10 cellular contexts compared by ENCODE assay signal in the genomic region with DNA sequence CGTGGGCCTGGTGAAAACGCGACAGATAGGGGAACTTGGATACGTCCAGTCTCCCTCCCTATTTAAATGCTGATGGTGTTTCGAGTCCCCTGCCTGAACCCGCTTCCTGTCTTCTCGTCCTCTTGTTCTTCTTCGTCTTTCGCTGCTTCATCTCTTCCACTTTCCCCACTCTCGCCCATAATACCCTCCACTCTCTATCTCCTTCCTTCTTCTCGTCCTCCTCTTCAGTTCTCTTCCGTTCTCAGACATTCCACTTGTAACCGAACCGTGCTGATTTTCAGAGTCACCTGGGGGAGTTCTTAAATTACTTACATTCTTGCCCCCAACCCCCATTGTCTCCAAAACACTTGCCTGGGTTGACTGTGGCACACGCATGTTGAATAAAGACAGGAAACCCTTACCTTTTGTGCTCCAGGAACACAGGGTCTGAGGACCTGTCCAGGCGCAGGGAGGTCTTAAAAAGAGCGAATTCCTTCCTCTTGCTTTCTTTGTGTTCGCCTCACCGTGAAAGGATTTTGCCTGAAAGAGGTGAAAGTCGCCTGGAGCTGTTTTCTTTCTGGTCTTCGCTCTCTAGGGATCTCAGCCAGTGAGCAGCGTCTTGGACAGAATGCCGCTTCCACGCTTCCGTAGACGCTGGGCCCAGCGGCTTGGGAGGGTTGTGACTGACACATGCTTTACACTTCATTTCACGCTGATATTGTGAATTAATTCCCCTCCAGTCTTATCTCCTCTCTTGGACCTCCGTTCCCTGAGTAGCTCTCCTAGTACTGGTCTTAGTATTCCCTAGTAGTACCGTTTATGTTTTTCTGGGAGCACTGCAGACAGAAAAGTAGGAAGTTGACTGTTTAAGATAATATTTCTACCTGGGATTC.
A peak's percentile ranks its signal among the peaks of the same experiment; 100 is the strongest.
DNase-seq lines count a peak whose midpoint lies in the region; ATAC-seq and TF ChIP-seq lines count a peak whose summit lies in the region.
"Had no signal": no experiment of that assay in that cellular context is flagged by ENCODE, and none has a peak within 500 bp of the region (broad histone marks: within the 10 kb centered on the region; RNA-seq: fewer than 3 reads in every experiment).

No MANE protein-coding gene starts in this region.

- H3K9me3 Mint-ChIP-seq in activated CD8-positive, alpha-beta T cell treated with anti-CD3 and anti-CD28 coated beads, Interleukin-2, amount 10 ng/mL, durations not matched to agents 7 days and 5 days (ENCODE audit: insufficient read depth): peaks cover 21% of the 10 kb centered on the region
- peaks cover 11% of the 10 kb centered on the region for H3K9me3 Mint-ChIP-seq in type B pancreatic cell

- H3K4me3 Mint-ChIP-seq in activated CD8-positive, alpha-beta T cell treated with anti-CD3 and anti-CD28 coated beads, Interleukin-2, amount 10 ng/mL, durations not matched to agents 7 days and 5 days: peak overlapping the region; percentile 41
- peak overlapping the region; percentile 91 for H3K4me3 Mint-ChIP-seq in type B pancreatic cell

- DNase-seq in left ventricle myocardium inferior (no peak), heart right ventricle (no peak), type B pancreatic cell (ENCODE audit: extremely low spot score, unreplicated experiment) (no peak), KG1 (lab: John Stamatoyannopoulos, UW) (no peak), ureter (ENCODE audit: low spot score) (no peak), amniotic stem cell (lab: John Stamatoyannopoulos, UW) (no peak)
- DNase-seq in activated CD8-positive, alpha-beta T cell treated with anti-CD3 and anti-CD28 coated beads, Interleukin-2, amount 10 ng/mL, durations not matched to agents 7 days and 5 days: no peak
- DNase-seq: GDM1, GOT3 had no signal

- peaks cover 26% of the 10 kb centered on the region for H3K9me3 ChIP-seq in left ventricle myocardium inferior (replicated peaks)
- H3K9me3 ChIP-seq in heart right ventricle: peaks cover 0 to 34% (median 10%) of the 10 kb centered on the region in 11 donors
- peaks cover 8% of the 10 kb centered on the region for H3K9me3 ChIP-seq in iPS-18a (ENCODE audit: control insufficient read depth, low read depth, low read length)

- POLR2A ChIA-PET in activated CD8-positive, alpha-beta T cell treated with anti-CD3 and anti-CD28 coated beads, Interleukin-2, amount 10 ng/mL, durations not matched to agents 7 days and 5 days (lab: Charles Lee): interaction anchor here (0.8 kb wide), 1 partner anchor 238 kb away, joined by 3 read pairs; no protein-coding TSS in a partner anchor

- ATAC-seq in heart right ventricle: no peak
- ATAC-seq in activated CD8-positive, alpha-beta T cell treated with anti-CD3 and anti-CD28 coated beads, Interleukin-2, amount 10 ng/mL, durations not matched to agents 7 days and 5 days: no peak

- H3K27ac ChIP-seq in left ventricle myocardium inferior (replicated peaks) (no peak overlapping the region), heart right ventricle (no peak overlapping the region), iPS-18a (ENCODE audit: low read length) (peak overlapping the region; percentile 18)

- peaks cover 76% of the 10 kb centered on the region for H3K27me3 ChIP-seq in left ventricle myocardium inferior (ENCODE audit: low read depth)
- H3K27me3 ChIP-seq in heart right ventricle: peaks cover 0 to 77% (median 45%) of the 10 kb centered on the region in 7 donors
- H3K27me3 ChIP-seq in iPS-18a (ENCODE audit: control insufficient read depth, insufficient read depth, low read length): no peaks in the 10 kb centered on the region

- peaks cover 7% of the 10 kb centered on the region for H3K36me3 Mint-ChIP-seq in activated CD8-positive, alpha-beta T cell treated with anti-CD3 and anti-CD28 coated beads, Interleukin-2, amount 10 ng/mL, durations not matched to agents 7 days and 5 days (ENCODE audit: low read depth)
- H3K36me3 Mint-ChIP-seq in type B pancreatic cell: no peaks in the 10 kb centered on the region

- CTCF ChIA-PET in activated CD8-positive, alpha-beta T cell treated with anti-CD3 and anti-CD28 coated beads, Interleukin-2, amount 10 ng/mL, durations not matched to agents 7 days and 5 days (lab: Charles Lee): no interaction called here

- peak overlapping the region; percentile 32 for H3K4me3 ChIP-seq in left ventricle myocardium inferior
- peak overlapping the region in 2 of 10 donors; percentile 2 to 16 for H3K4me3 ChIP-seq in heart right ventricle
- peak overlapping the region; percentile 93 for H3K4me3 ChIP-seq in iPS-18a (ENCODE audit: low read length)

- TF ChIP-seq CTCF in left ventricle myocardium inferior (IDR thresholded peaks at IDR 0.05; ENCODE audit: borderline replicate concordance) (no peak), heart right ventricle (IDR thresholded peaks at IDR 0.05) (no peak), type B pancreatic cell (conservative IDR thresholded peaks at IDR 0.05) (no peak)

- peaks cover 11% of the 10 kb centered on the region for H3K4me1 Mint-ChIP-seq in activated CD8-positive, alpha-beta T cell treated with anti-CD3 and anti-CD28 coated beads, Interleukin-2, amount 10 ng/mL, durations not matched to agents 7 days and 5 days (ENCODE audit: low read depth)
- no peaks in the 10 kb centered on the region for H3K4me1 Mint-ChIP-seq in type B pancreatic cell (ENCODE audit: unreplicated experiment)

- H3K4me1 ChIP-seq in left ventricle myocardium inferior (no peaks in the 10 kb centered on the region), heart right ventricle (no peaks in the 10 kb centered on the region), iPS-18a (ENCODE audit: control insufficient read depth, low read depth, low read length) (no peaks in the 10 kb centered on the region)

- 1 to 4% methylated on average over 30 of the region's 30 CpGs for WGBS in heart right ventricle, 2 donors

- intact Hi-C loops in left ventricle myocardium inferior (cut with micrococcal nuclease): no loop called here
- intact Hi-C loops in heart right ventricle (cut with DNase I): no loop called here

- H3K9ac ChIP-seq in iPS-18a (ENCODE audit: low read length): peak overlapping the region; percentile 70

- H3K27me3 Mint-ChIP-seq in activated CD8-positive, alpha-beta T cell treated with anti-CD3 and anti-CD28 coated beads, Interleukin-2, amount 10 ng/mL, durations not matched to agents 7 days and 5 days (ENCODE audit: low read depth): peaks cover 28% of the 10 kb centered on the region
- peaks cover 62% of the 10 kb centered on the region for H3K27me3 Mint-ChIP-seq in type B pancreatic cell

- H3K27ac Mint-ChIP-seq in activated CD8-positive, alpha-beta T cell treated with anti-CD3 and anti-CD28 coated beads, Interleukin-2, amount 10 ng/mL, durations not matched to agents 7 days and 5 days: no peak overlapping the region
- peak overlapping the region; percentile 49 for H3K27ac Mint-ChIP-seq in type B pancreatic cell

- H3K36me3 ChIP-seq in left ventricle myocardium inferior: no peaks in the 10 kb centered on the region
- no peaks in the 10 kb centered on the region for H3K36me3 ChIP-seq in heart right ventricle
- H3K36me3 ChIP-seq in iPS-18a (ENCODE audit: control insufficient read depth, low read depth, low read length): no peaks in the 10 kb centered on the region
